Comparison of ENCODE assay signal across 2 cellular contexts in the genomic region with DNA sequence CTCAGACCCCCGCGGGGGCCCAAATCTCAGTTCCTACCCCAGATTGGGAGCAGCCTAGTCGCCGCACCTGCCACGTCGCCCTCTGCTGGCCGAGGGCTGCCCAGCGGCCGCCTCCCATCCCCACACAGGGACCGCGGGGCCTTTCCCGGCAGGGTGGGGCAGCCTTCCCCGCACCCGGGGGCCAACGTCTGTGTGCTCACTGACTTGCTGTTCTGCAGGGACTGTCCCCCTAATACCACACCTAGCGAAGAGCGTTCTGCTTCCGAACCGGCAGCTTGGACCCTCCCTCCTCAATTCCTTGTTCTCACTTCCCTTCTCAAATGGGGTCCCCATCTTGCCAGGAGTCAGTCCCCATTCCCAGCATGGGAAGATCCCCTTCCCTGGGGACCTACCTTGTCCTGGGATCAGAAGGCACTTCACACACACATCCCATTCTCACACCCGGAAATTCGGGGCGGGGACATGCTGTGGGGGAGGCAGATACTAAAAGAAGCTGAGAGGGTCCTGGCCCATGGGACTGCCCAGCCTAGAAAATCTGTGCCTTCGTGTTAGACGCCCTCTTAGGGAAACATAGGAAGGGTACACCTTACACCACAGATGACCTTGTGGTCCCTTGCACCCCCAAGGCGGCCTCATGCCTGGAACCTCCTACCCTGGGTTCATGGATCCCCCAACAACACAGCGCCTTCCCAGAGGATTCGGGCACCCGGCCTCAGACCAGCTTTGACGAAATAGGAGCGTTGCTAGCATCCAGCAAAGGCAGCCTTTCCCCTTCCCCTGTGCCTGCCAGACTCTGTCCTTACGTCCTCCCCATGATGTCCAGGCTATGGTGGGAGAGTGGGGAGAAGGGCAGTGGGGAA.
TF ChIP-seq lines count a peak whose summit lies in the region.

No MANE protein-coding gene starts in this region.

TF ChIP-seq in HEK293T, 16 proteins besides CTCF, POLR2A, EP300 and RAD21 (continued from another document):
- no peak for TF ChIP-seq LEF1 (IDR thresholded peaks at IDR 0.05; ENCODE audit: borderline replicate concordance)
TF ChIP-seq in HEK293T: peak in this region for 0.

TF ChIP-seq in WTC11, 78 proteins besides CTCF, POLR2A, EP300 and RAD21 (continued from another document):
- TF ChIP-seq, protein P1, sequence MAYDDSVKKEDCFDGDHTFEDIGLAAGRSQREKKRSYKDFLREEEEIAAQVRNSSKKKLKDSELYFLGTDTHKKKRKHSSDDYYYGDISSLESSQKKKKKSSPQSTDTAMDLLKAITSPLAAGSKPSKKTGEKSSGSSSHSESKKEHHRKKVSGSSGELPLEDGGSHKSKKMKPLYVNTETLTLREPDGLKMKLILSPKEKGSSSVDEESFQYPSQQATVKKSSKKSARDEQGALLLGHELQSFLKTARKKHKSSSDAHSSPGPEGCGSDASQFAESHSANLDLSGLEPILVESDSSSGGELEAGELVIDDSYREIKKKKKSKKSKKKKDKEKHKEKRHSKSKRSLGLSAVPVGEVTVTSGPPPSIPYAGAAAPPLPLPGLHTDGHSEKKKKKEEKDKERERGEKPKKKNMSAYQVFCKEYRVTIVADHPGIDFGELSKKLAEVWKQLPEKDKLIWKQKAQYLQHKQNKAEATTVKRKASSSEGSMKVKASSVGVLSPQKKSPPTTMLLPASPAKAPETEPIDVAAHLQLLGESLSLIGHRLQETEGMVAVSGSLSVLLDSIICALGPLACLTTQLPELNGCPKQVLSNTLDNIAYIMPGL (CRISPR knock-in tag; IDR thresholded peaks at IDR 0.05), result peak; percentile 76
- TF ChIP-seq FOXK1 (CRISPR knock-in tag; IDR thresholded peaks at IDR 0.05), result 0 out of 2 replicates have a peak, but pooled peaks have one; percentile 9
- TF ChIP-seq, protein P2, sequence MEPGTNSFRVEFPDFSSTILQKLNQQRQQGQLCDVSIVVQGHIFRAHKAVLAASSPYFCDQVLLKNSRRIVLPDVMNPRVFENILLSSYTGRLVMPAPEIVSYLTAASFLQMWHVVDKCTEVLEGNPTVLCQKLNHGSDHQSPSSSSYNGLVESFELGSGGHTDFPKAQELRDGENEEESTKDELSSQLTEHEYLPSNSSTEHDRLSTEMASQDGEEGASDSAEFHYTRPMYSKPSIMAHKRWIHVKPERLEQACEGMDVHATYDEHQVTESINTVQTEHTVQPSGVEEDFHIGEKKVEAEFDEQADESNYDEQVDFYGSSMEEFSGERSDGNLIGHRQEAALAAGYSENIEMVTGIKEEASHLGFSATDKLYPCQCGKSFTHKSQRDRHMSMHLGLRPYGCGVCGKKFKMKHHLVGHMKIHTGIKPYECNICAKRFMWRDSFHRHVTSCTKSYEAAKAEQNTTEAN (CRISPR knock-in tag; IDR thresholded peaks at IDR 0.05), result no peak
- TF ChIP-seq FOXP1 (CRISPR knock-in tag; IDR thresholded peaks at IDR 0.05; ENCODE audit: borderline replicate concordance), result 0 out of 2 replicates have a peak, but pooled peaks have one; percentile 16
- TF ChIP-seq KAT7 (CRISPR knock-in tag; IDR thresholded peaks at IDR 0.05; ENCODE audit: borderline replicate concordance), result no peak
- TF ChIP-seq ZNF121 (CRISPR knock-in tag; IDR thresholded peaks at IDR 0.05), result no peak
- TF ChIP-seq OVOL2 (CRISPR knock-in tag; IDR thresholded peaks at IDR 0.05; ENCODE audit: borderline replicate concordance), result no peak
- no peak for TF ChIP-seq JUN (CRISPR knock-in tag; IDR thresholded peaks at IDR 0.05)
- no peak for TF ChIP-seq SMAD4 (CRISPR knock-in tag; IDR thresholded peaks at IDR 0.05)
- TF ChIP-seq, protein P3, sequence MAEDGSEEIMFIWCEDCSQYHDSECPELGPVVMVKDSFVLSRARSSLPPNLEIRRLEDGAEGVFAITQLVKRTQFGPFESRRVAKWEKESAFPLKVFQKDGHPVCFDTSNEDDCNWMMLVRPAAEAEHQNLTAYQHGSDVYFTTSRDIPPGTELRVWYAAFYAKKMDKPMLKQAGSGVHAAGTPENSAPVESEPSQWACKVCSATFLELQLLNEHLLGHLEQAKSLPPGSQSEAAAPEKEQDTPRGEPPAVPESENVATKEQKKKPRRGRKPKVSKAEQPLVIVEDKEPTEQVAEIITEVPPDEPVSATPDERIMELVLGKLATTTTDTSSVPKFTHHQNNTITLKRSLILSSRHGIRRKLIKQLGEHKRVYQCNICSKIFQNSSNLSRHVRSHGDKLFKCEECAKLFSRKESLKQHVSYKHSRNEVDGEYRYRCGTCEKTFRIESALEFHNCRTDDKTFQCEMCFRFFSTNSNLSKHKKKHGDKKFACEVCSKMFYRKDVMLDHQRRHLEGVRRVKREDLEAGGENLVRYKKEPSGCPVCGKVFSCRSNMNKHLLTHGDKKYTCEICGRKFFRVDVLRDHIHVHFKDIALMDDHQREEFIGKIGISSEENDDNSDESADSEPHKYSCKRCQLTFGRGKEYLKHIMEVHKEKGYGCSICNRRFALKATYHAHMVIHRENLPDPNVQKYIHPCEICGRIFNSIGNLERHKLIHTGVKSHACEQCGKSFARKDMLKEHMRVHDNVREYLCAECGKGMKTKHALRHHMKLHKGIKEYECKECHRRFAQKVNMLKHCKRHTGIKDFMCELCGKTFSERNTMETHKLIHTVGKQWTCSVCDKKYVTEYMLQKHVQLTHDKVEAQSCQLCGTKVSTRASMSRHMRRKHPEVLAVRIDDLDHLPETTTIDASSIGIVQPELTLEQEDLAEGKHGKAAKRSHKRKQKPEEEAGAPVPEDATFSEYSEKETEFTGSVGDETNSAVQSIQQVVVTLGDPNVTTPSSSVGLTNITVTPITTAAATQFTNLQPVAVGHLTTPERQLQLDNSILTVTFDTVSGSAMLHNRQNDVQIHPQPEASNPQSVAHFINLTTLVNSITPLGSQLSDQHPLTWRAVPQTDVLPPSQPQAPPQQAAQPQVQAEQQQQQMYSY (CRISPR knock-in tag; IDR thresholded peaks at IDR 0.05), result peak; percentile 10; the same call in 1 of the 2 replicates
- no peak for TF ChIP-seq FOXJ3 (CRISPR knock-in tag; IDR thresholded peaks at IDR 0.05; ENCODE audit: borderline replicate concordance)
- TF ChIP-seq NFYB (CRISPR knock-in tag; conservative IDR thresholded peaks at IDR 0.05; ENCODE audit: low read depth), result no peak
- TF ChIP-seq ELF4 (CRISPR knock-in tag; IDR thresholded peaks at IDR 0.05; ENCODE audit: low read depth), result no peak
- TF ChIP-seq NFATC4 (CRISPR knock-in tag; IDR thresholded peaks at IDR 0.05), result no peak
- TF ChIP-seq ZNF219 (CRISPR knock-in tag; IDR thresholded peaks at IDR 0.05; ENCODE audit: borderline replicate concordance), result no peak
- no peak for TF ChIP-seq ZNF317 (CRISPR knock-in tag; IDR thresholded peaks at IDR 0.05; ENCODE audit: borderline replicate concordance, low read depth)
- TF ChIP-seq ETV6 (CRISPR knock-in tag; IDR thresholded peaks at IDR 0.05), result peak; percentile 71; the same call in 1 of the 2 replicates
- TF ChIP-seq, protein P4, sequence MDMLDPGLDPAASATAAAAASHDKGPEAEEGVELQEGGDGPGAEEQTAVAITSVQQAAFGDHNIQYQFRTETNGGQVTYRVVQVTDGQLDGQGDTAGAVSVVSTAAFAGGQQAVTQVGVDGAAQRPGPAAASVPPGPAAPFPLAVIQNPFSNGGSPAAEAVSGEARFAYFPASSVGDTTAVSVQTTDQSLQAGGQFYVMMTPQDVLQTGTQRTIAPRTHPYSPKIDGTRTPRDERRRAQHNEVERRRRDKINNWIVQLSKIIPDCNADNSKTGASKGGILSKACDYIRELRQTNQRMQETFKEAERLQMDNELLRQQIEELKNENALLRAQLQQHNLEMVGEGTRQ (CRISPR knock-in tag; IDR thresholded peaks at IDR 0.05), result no peak
- TF ChIP-seq, protein P5, sequence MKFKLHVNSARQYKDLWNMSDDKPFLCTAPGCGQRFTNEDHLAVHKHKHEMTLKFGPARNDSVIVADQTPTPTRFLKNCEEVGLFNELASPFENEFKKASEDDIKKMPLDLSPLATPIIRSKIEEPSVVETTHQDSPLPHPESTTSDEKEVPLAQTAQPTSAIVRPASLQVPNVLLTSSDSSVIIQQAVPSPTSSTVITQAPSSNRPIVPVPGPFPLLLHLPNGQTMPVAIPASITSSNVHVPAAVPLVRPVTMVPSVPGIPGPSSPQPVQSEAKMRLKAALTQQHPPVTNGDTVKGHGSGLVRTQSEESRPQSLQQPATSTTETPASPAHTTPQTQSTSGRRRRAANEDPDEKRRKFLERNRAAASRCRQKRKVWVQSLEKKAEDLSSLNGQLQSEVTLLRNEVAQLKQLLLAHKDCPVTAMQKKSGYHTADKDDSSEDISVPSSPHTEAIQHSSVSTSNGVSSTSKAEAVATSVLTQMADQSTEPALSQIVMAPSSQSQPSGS (CRISPR knock-in tag; IDR thresholded peaks at IDR 0.05; ENCODE audit: borderline replicate concordance, low read depth), result no peak
- TF ChIP-seq SMAD3 (CRISPR knock-in tag; IDR thresholded peaks at IDR 0.05; ENCODE audit: borderline replicate concordance), result no peak
- TF ChIP-seq EMX1 (CRISPR knock-in tag; IDR thresholded peaks at IDR 0.05), result no peak
- TF ChIP-seq ZNF263 (CRISPR knock-in tag; IDR thresholded peaks at IDR 0.05; ENCODE audit: low read depth), result no peak
- TF ChIP-seq, protein P6, sequence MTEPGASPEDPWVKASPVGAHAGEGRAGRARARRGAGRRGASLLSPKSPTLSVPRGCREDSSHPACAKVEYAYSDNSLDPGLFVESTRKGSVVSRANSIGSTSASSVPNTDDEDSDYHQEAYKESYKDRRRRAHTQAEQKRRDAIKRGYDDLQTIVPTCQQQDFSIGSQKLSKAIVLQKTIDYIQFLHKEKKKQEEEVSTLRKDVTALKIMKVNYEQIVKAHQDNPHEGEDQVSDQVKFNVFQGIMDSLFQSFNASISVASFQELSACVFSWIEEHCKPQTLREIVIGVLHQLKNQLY (CRISPR knock-in tag; IDR thresholded peaks at IDR 0.05), result no peak
- TF ChIP-seq TP53 (CRISPR knock-in tag; IDR thresholded peaks at IDR 0.05), result no peak
- TF ChIP-seq, protein P7, sequence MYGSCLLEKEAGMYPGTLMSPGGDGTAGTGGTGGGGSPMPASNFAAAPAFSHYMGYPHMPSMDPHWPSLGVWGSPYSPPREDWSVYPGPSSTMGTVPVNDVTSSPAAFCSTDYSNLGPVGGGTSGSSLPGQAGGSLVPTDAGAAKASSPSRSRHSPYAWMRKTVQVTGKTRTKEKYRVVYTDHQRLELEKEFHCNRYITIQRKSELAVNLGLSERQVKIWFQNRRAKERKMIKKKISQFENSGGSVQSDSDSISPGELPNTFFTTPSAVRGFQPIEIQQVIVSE (CRISPR knock-in tag; IDR thresholded peaks at IDR 0.05; ENCODE audit: borderline replicate concordance), result no peak
